ENCODE assay signal across 23 cellular contexts in the genomic region with DNA sequence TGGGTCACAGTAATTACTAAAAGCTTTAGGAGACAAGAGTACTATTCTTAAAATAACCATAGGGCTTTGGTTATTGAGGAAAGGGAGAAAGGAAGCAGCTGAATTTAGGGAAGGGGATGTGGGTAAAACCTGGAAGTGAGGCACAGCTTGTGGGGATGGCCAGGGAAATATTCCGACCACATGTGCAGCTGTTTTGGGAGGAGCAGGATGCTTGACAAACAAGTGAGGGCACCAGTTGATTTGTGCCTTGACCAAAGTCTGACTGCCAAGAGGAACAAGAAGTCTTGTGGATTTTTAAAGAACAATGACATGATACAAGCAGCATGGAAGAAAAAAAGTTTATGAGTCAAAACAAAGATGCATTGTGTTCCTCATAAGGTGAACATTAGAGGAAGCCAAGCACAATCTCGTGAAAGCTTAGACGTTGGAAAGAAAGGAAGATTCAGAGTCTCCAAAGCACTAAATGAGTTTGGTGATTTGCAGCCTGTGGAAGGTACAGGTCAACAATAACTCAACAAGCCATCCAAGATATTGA.
"Had no signal": no experiment of that assay in that cellular context is flagged by ENCODE, and none has a peak within 500 bp of the region (broad histone marks: within the 10 kb centered on the region; RNA-seq: fewer than 3 reads in every experiment).

No MANE protein-coding gene starts in this region.

- DNase-seq: activated CD4-positive, CD25-positive, alpha-beta regulatory T cell treated with anti-CD3 and anti-CD28 coated beads, Interleukin-2, amount 50 U/mL, for 72 hours; activated CD8-positive, alpha-beta memory T cell treated with anti-CD3 and anti-CD28 coated beads for 24 hours; activated CD8-positive, alpha-beta memory T cell treated with anti-CD3 and anti-CD28 coated beads, Interleukin-2, amount 50 U/mL, for 48 hours; activated effector memory CD4-positive, alpha-beta T cell treated with anti-CD3 and anti-CD28 coated beads, Interleukin-2, amount 50 U/mL, for 16 hours; activated T-cell treated with anti-CD3 and anti-CD28 coated beads, Interleukin-2, amount 50 U/mL, for 72 hours; cortex of kidney; gastrocnemius medialis; head of caudate nucleus; kidney; midbrain; occipital lobe; posterior cingulate gyrus; retina; stimulated activated naive CD8-positive, alpha-beta T cell treated with anti-CD3 and anti-CD28 coated beads, Interleukin-15, Interleukin-2, amounts not matched to agents 100 U/mL and 50 U/mL, for 24 hours; substantia nigra; T1000; uterus had no signal

- H3K36me3 ChIP-seq: ascending aorta, gastrocnemius medialis, tibial nerve, uterus had no signal

- H3K4me3 ChIP-seq: ascending aorta, gastrocnemius medialis, lung, skin epidermis, tibial nerve, uterus had no signal

- H3K9me3 ChIP-seq: ascending aorta, gastrocnemius medialis, tibial nerve, uterus had no signal

- FAIRE-seq: endometrium, kidney had no signal

- H3K27ac ChIP-seq: ascending aorta, gastrocnemius medialis, skin epidermis, tibial nerve, uterus had no signal

- ATAC-seq: activated T-cell treated with anti-CD3 and anti-CD28 coated beads, Interleukin-2, amount 50 U/mL, for 72 hours; gastrocnemius medialis; left lobe of liver; stimulated activated naive CD8-positive, alpha-beta T cell treated with anti-CD3 and anti-CD28 coated beads, Interleukin-15, Interleukin-2, amounts not matched to agents 100 U/mL and 50 U/mL, for 24 hours had no signal

- H3K27me3 ChIP-seq: ascending aorta, gastrocnemius medialis, tibial nerve, uterus had no signal

- H3K4me1 ChIP-seq: ascending aorta, gastrocnemius medialis, tibial nerve, uterus had no signal
